ENCODE assay signal across 9 cellular contexts in the genomic region with DNA sequence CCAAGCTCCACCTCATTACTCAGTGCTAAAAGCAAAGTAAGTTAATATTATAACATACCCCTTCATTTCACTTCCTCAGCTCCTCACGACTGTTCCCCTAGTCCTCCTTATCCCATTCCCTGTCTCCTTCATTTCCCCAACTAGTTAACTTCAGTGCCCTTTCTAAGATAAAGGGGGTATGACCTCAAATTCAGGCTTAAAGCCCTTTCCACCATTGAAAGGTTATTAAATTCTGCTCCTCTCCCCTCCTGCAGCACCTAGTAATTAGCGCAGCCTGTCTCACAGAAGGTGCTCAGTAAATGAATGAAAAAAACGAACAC. TPM values are rescaled to one million over a fixed set of nuclear protein-coding genes. Genes with fewer than 3 reads are reported as not detected.
DNase-seq lines count a peak whose midpoint lies in the region; ATAC-seq and TF ChIP-seq lines count a peak whose summit lies in the region.
"Had no signal": no experiment of that assay in that cellular context is flagged by ENCODE, and none has a peak within 500 bp of the region (broad histone marks: within the 10 kb centered on the region; RNA-seq: fewer than 3 reads in every experiment).

No MANE protein-coding gene starts in this region.

- H3K9me3 ChIP-seq in CD4-positive, alpha-beta T cell (ENCODE audit: control insufficient read depth, low read length): no peaks in the 10 kb centered on the region
- H3K9me3 ChIP-seq in OCI-LY7 (ENCODE audit: low read length) (no peaks in the 10 kb centered on the region), endodermal cell (ENCODE audit: control insufficient read depth, low read length) (peaks cover 19% of the 10 kb centered on the region), neural progenitor cell (ENCODE audit: low read depth) (no peaks in the 10 kb centered on the region)

- H3K4me1 ChIP-seq in OCI-LY7 (ENCODE audit: insufficient read depth, low read length, poor library complexity, severe bottlenecking): no peaks in the 10 kb centered on the region
- H3K4me1 ChIP-seq in endodermal cell (ENCODE audit: control insufficient read depth, insufficient read depth, low read length): no peaks in the 10 kb centered on the region
- peaks cover 6% of the 10 kb centered on the region for H3K4me1 ChIP-seq in neural progenitor cell

- no peaks in the 10 kb centered on the region for H3K9me3 Mint-ChIP-seq in CD4-positive, alpha-beta T cell
- peaks cover 3% of the 10 kb centered on the region for H3K9me3 Mint-ChIP-seq in endodermal cell
- peaks cover 3% of the 10 kb centered on the region for H3K9me3 Mint-ChIP-seq in neural progenitor cell

- 42 to 73% methylated on average over 1 to 3 of the region's 3 CpGs for WGBS in endodermal cell (ENCODE audit: insufficient coverage in 1 of 2, insufficient read length in 1 of 2), 2 experiments

- no peaks in the 10 kb centered on the region for H3K36me3 Mint-ChIP-seq in CD4-positive, alpha-beta T cell (ENCODE audit: low read depth)
- no peaks in the 10 kb centered on the region for H3K36me3 Mint-ChIP-seq in endodermal cell (ENCODE audit: low read depth)
- no peaks in the 10 kb centered on the region for H3K36me3 Mint-ChIP-seq in neural progenitor cell

- H3K4me3 Mint-ChIP-seq in CD4-positive, alpha-beta T cell: peak overlapping the region; percentile 90
- H3K4me3 Mint-ChIP-seq in endodermal cell (peak overlapping the region; percentile 68), neural progenitor cell (peak overlapping the region; percentile 86)

- no peak for ATAC-seq in CD4-positive, alpha-beta T cell (ENCODE audit: poor library complexity)

- no peak for TF ChIP-seq CTCF in CD4-positive, alpha-beta T cell (IDR thresholded peaks at IDR 0.05)
- TF ChIP-seq CTCF in OCI-LY7 (conservative IDR thresholded peaks at IDR 0.05; ENCODE audit: low read length) (no peak), endodermal cell (conservative IDR thresholded peaks at IDR 0.05) (no peak), neural progenitor cell (IDR thresholded peaks at IDR 0.05) (no peak)

- BruUV-seq in OCI-LY7 (replicated peaks; lab: Mats Ljungman, UMichigan): no TSS peak

- H3K4me2 ChIP-seq in OCI-LY7 (ENCODE audit: low read length) (peak overlapping the region; percentile 31; the same call in 1 of the 2 replicates), neural progenitor cell (peak overlapping the region; percentile 84)

- intact Hi-C loops in CD4-positive, alpha-beta T cell (cut with DNase I, micrococcal nuclease): loop anchor here (5.0 kb wide), 2 partner anchors 142 to 227 kb away; partner anchors contain the start of genes ANKMY2 (in 2 of the 2) and BZW2 (in 2 of the 2)
- intact Hi-C loops in OCI-LY7 (cut with micrococcal nuclease; ENCODE audit: unreplicated experiment): no loop called here

- no peak for DNase-seq in CD4-positive, alpha-beta T cell
- DNase-seq in OCI-LY7 (ENCODE audit: low spot score) (no peak), endodermal cell (no peak), neural progenitor cell (ENCODE audit: low spot score) (no peak), NCI-H146 (lab: John Stamatoyannopoulos, UW) (no peak), DMS53 treated with DMSO at 0.1 percent for 48 hours (lab: John Stamatoyannopoulos, UW; ENCODE audit: unreplicated experiment) (no peak), HuH-7 (ENCODE audit: low spot score) (no peak)
- no peak for DNase-seq in stimulated activated CD4-positive, alpha-beta T cell treated with anti-CD3 and anti-CD28 coated beads, Interleukin-4, amount 100 ng/mL, for 24 hours

- no peak overlapping the region for H3K4me3 ChIP-seq in OCI-LY7 (ENCODE audit: low read depth, low read length, poor library complexity, severe bottlenecking)
- H3K4me3 ChIP-seq in endodermal cell (ENCODE audit: low read length): peak overlapping the region; percentile 67
- H3K4me3 ChIP-seq in neural progenitor cell: peak overlapping the region; percentile 60

- no peaks in the 10 kb centered on the region for H3K27me3 Mint-ChIP-seq in CD4-positive, alpha-beta T cell
- H3K27me3 Mint-ChIP-seq in endodermal cell (ENCODE audit: insufficient read depth): peaks cover 5% of the 10 kb centered on the region
- peaks cover 7% of the 10 kb centered on the region for H3K27me3 Mint-ChIP-seq in neural progenitor cell (ENCODE audit: insufficient read depth, low read depth)

- no peak overlapping the region for H3K9ac ChIP-seq in endodermal cell (ENCODE audit: extremely low read depth, low read length, poor library complexity, severe bottlenecking)
- H3K9ac ChIP-seq in neural progenitor cell: no peak overlapping the region

- H3K36me3 ChIP-seq in OCI-LY7 (ENCODE audit: insufficient read depth, low read length) (no peaks in the 10 kb centered on the region), endodermal cell (ENCODE audit: control insufficient read depth, insufficient read depth, low read length) (no peaks in the 10 kb centered on the region), neural progenitor cell (no peaks in the 10 kb centered on the region)

- H4K20me1 ChIP-seq in OCI-LY7 (ENCODE audit: insufficient read depth, low read length) (no peaks in the 10 kb centered on the region), neural progenitor cell (ENCODE audit: low read depth) (no peaks in the 10 kb centered on the region)

- H2AFZ ChIP-seq in OCI-LY7 (ENCODE audit: low read length) (no peak overlapping the region), neural progenitor cell (replicated peaks) (peak overlapping the region; percentile 79)

- peak overlapping the region; percentile 80 for H3K27ac ChIP-seq in CD4-positive, alpha-beta T cell (ENCODE audit: low read depth, low read length)
- no peak overlapping the region for H3K27ac ChIP-seq in OCI-LY7 (ENCODE audit: low read depth, low read length, poor library complexity, severe bottlenecking)
- H3K27ac ChIP-seq in endodermal cell (ENCODE audit: low read depth, low read length): no peak overlapping the region
- no peak overlapping the region for H3K27ac ChIP-seq in neural progenitor cell

- POLR2A ChIA-PET in CD4-positive, alpha-beta T cell (lab: Charles Lee): interaction anchor here (1.1 to 3.1 kb wide), 6 partner anchors 13 to 226 kb away, joined by 3 to 42 read pairs (median 11); partner anchors contain the start of genes ANKMY2 and BZW2
- POLR2A ChIA-PET in OCI-LY7 (lab: Charles Lee): no interaction called here

- no peaks in the 10 kb centered on the region for H3K9me2 ChIP-seq in OCI-LY7 (ENCODE audit: insufficient read depth, low read length)

- H3F3A ChIP-seq in neural progenitor cell (ENCODE audit: low read depth): peaks cover 19% of the 10 kb centered on the region

- H3K27me3 ChIP-seq in CD4-positive, alpha-beta T cell (ENCODE audit: control insufficient read depth, insufficient read depth, low read length): no peaks in the 10 kb centered on the region
- H3K27me3 ChIP-seq in endodermal cell (ENCODE audit: control insufficient read depth, insufficient read depth, low read length, poor library complexity, severe bottlenecking): no peaks in the 10 kb centered on the region
- no peaks in the 10 kb centered on the region for H3K27me3 ChIP-seq in neural progenitor cell

- H3K4me1 Mint-ChIP-seq in CD4-positive, alpha-beta T cell (ENCODE audit: low read depth): peaks cover 23% of the 10 kb centered on the region
- peaks cover 26% of the 10 kb centered on the region for H3K4me1 Mint-ChIP-seq in endodermal cell
- peaks cover 26% of the 10 kb centered on the region for H3K4me1 Mint-ChIP-seq in neural progenitor cell

- H3K79me2 ChIP-seq in OCI-LY7 (ENCODE audit: insufficient read depth, low read depth, low read length) (no peaks in the 10 kb centered on the region), neural progenitor cell (ENCODE audit: low read depth) (no peaks in the 10 kb centered on the region)

- CTCF ChIA-PET in CD4-positive, alpha-beta T cell (lab: Charles Lee): interaction anchor here (1.0 kb wide), 1 partner anchor 44 kb away, joined by 3 read pairs; no protein-coding TSS in a partner anchor
- CTCF ChIA-PET in OCI-LY7 (lab: Charles Lee; ENCODE audit: unreplicated experiment): no interaction called here

- peak overlapping the region; percentile 87 for H3K27ac Mint-ChIP-seq in CD4-positive, alpha-beta T cell
- H3K27ac Mint-ChIP-seq in endodermal cell (peak overlapping the region; percentile 85), neural progenitor cell (peak overlapping the region; percentile 28)

RNA-seq across cellular contexts. Expression of gene CRPPA, which starts 1.0 kb away (rescaled TPM):
- total RNA-seq in CD4-positive, alpha-beta T cell: 1 to 10 TPM; 1.0 to 1.1 TPM
- not detected in 2 replicates for total RNA-seq in OCI-LY7 (2014; rRNA removed; shearing (Covaris generic))
- total RNA-seq in OCI-LY7 (2022): not detected in 2 replicates
- 1 to 10 TPM; 3.7 to 5.4 TPM for total RNA-seq in endodermal cell
- polyA plus RNA-seq in endodermal cell (2013, experiment 1 of 2): 1.0 TPM
- polyA plus RNA-seq in endodermal cell (2013, experiment 2 of 2): 1.0 TPM
- 1.4 and 2.6 TPM in 2 replicates for total RNA-seq in neural progenitor cell (ENCODE audit: low replicate concordance)

RNA-seq across cellular contexts. Expression of gene SOSTDC1, which starts 45.2 kb away (rescaled TPM):
- not detected for total RNA-seq in CD4-positive, alpha-beta T cell
- not detected in 2 replicates for total RNA-seq in OCI-LY7 (2014; rRNA removed; shearing (Covaris generic))
- total RNA-seq in OCI-LY7 (2022) (not detected in 2 replicates), endodermal cell (under 1 TPM; 0.13 to 0.29 TPM), neural progenitor cell (ENCODE audit: low replicate concordance) (1.9 TPM in 2 replicates)
- polyA plus RNA-seq in endodermal cell (2013, experiment 1 of 2): 7.1 TPM
- polyA plus RNA-seq in endodermal cell (2013, experiment 2 of 2): 6.4 TPM
- total RNA-seq: glomerular endothelial cell had no signal

Comparison
In these comparisons a context has a peak if more than half of its experiments do, and no peak if none do; other contexts are left out.
1. H3K27ac Mint-ChIP-seq: peak in every context shown above with its lines; median percentile 87 in CD4-positive, alpha-beta T cell; 85 in endodermal cell; 28 in neural progenitor cell.